23 cellular contexts compared by ENCODE assay signal in genomic region chr2:111108745-111109271, GRCh38.
"Had no signal": no experiment of that assay in that cellular context is flagged by ENCODE, and none has a peak within 500 bp of the region (broad histone marks: within the 10 kb centered on the region; RNA-seq: fewer than 3 reads in every experiment).

No MANE protein-coding gene starts in this region.

- H3K4me1 ChIP-seq: esophagus squamous epithelium, gastroesophageal sphincter, parathyroid adenoma, psoas muscle, spleen, stomach, transverse colon had no signal

- H3K79me2 ChIP-seq: parathyroid adenoma had no signal

- ATAC-seq: gastroesophageal sphincter; left colon; left ventricle myocardium superior; naive thymus-derived CD4-positive, alpha-beta T cell; psoas muscle; sciatic nerve; stimulated activated naive B cell treated with anti-CD40 and anti-IgM and Interleukin-4, amounts not matched to agents 10 μg/mL and 1 μg/mL and 100 μg/mL, for 72 hours had no signal

- H3K9me3 Mint-ChIP-seq: naive thymus-derived CD4-positive, alpha-beta T cell; nephron progenitor cell had no signal

- H3K36me3 ChIP-seq: esophagus squamous epithelium, gastroesophageal sphincter, spleen, stomach, thoracic aorta, transverse colon had no signal

- H3K36me3 Mint-ChIP-seq: naive thymus-derived CD4-positive, alpha-beta T cell had no signal

- H3K27ac Mint-ChIP-seq: naive thymus-derived CD4-positive, alpha-beta T cell; nephron progenitor cell; stimulated activated naive B cell treated with anti-CD40 and anti-IgM and Interleukin-4, amounts not matched to agents 10 μg/mL and 1 μg/mL and 100 μg/mL, for 72 hours had no signal

- DNase-seq: effector memory CD4-positive, alpha-beta T cell; esophagus squamous epithelium; foreskin fibroblast; glutamatergic neuron; kidney; left colon; left ventricle myocardium superior; naive thymus-derived CD4-positive, alpha-beta T cell; nephron progenitor cell; psoas muscle; retina; spleen; stimulated activated CD4-positive, alpha-beta T cell treated with anti-CD3 and anti-CD28 coated beads, Interleukin-2, amount 100 ng/mL, for 24 hours; stimulated activated CD4-positive, alpha-beta T cell treated with anti-CD3 and anti-CD28 coated beads, Interleukin-4, amount 100 ng/mL, for 4 hours; stimulated activated naive B cell treated with anti-CD40 and anti-IgM and Interleukin-4, amounts not matched to agents 10 μg/mL and 1 μg/mL and 100 μg/mL, for 72 hours; stomach; substantia nigra; transverse colon had no signal

- H3K4me3 ChIP-seq: esophagus squamous epithelium, gastroesophageal sphincter, psoas muscle, spleen, stomach, thoracic aorta, transverse colon had no signal

- H3K4me3 Mint-ChIP-seq: naive thymus-derived CD4-positive, alpha-beta T cell; nephron progenitor cell; stimulated activated naive B cell treated with anti-CD40 and anti-IgM and Interleukin-4, amounts not matched to agents 10 μg/mL and 1 μg/mL and 100 μg/mL, for 72 hours had no signal

- H3K9ac ChIP-seq: parathyroid adenoma had no signal

- H3K4me1 Mint-ChIP-seq: nephron progenitor cell had no signal

- H3K9me3 ChIP-seq: esophagus squamous epithelium, gastroesophageal sphincter, psoas muscle, spleen, stomach, thoracic aorta, transverse colon had no signal

- H3K27ac ChIP-seq: epithelial cell of prostate, esophagus squamous epithelium, gastroesophageal sphincter, parathyroid adenoma, psoas muscle, spleen, stomach, thoracic aorta, transverse colon had no signal

- H2AFZ ChIP-seq: parathyroid adenoma had no signal
